ENCODE assay signal across 15 cellular contexts in the genomic region with DNA sequence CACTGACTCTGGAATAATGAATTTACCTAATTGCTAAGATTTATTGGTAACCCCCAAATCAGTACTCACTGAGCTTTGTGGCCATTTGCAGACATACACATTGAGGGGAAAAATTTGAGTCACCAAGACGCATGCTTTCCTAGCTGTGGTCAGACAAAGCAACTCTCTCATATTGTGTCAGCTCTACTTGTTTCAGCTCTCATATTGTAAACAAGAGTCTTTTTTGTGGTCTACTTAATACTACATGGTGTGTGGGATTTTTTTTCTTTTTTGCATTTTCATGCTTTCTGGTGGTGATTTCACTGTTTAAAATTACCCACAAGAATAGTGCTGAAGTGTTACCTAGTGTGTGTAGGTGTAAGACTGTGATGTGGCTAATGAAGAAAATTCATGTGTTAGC.
DNase-seq lines count a peak whose midpoint lies in the region; ATAC-seq and TF ChIP-seq lines count a peak whose summit lies in the region.
"Had no signal": no experiment of that assay in that cellular context is flagged by ENCODE, and none has a peak within 500 bp of the region (broad histone marks: within the 10 kb centered on the region; RNA-seq: fewer than 3 reads in every experiment).

No MANE protein-coding gene starts in this region.

- ATAC-seq in activated T-cell treated with anti-CD3 and anti-CD28 coated beads, Interleukin-2, amount 50 U/mL, for 72 hours (replicated peaks in 1 of 2) = peak; percentile 25 to 28
- ATAC-seq in HG02642 (IDR thresholded peaks at IDR 0.05; ENCODE audit: poor library complexity, unreplicated experiment) (peak; percentile 90), HG03342 (IDR thresholded peaks at IDR 0.05; ENCODE audit: unreplicated experiment) (peak; percentile 97)
- ATAC-seq: activated CD4-positive, alpha-beta T cell treated with anti-CD3 and anti-CD28 coated beads for 36 hours had no signal

- H3K27me3 Mint-ChIP-seq in activated T-cell treated with anti-CD3 and anti-CD28 coated beads, Interleukin-2, amount 50 U/mL, for 72 hours (ENCODE audit: low read depth) = no peaks in the 10 kb centered on the region
- no peaks in the 10 kb centered on the region for H3K27me3 Mint-ChIP-seq in activated T-cell treated with anti-CD3 and anti-CD28 coated beads, Interleukin-2, amount 50 U/mL, for 24 hours
- H3K27me3 Mint-ChIP-seq: activated CD4-positive, alpha-beta T cell treated with anti-CD3 and anti-CD28 coated beads for 36 hours had no signal

- H3K4me3 Mint-ChIP-seq in activated T-cell treated with anti-CD3 and anti-CD28 coated beads, Interleukin-2, amount 50 U/mL, for 72 hours = no peak overlapping the region
- H3K4me3 Mint-ChIP-seq in activated T-cell treated with anti-CD3 and anti-CD28 coated beads, Interleukin-2, amount 50 U/mL, for 24 hours = no peak overlapping the region
- H3K4me3 Mint-ChIP-seq: activated CD4-positive, alpha-beta T cell treated with anti-CD3 and anti-CD28 coated beads for 36 hours; neural crest cell had no signal

- no peak for TF ChIP-seq CTCF in coronary artery (IDR thresholded peaks at IDR 0.05)

- DNase-seq in activated T-cell treated with anti-CD3 and anti-CD28 coated beads, Interleukin-2, amount 50 U/mL, for 72 hours = no peak
- no peak for DNase-seq in activated T-cell treated with anti-CD3 and anti-CD28 coated beads, Interleukin-2, amount 50 U/mL, for 24 hours
- DNase-seq in SK-N-DZ (ENCODE audit: low spot score) = no peak
- DNase-seq in SW 1271 (lab: John Stamatoyannopoulos, UW) = no peak
- DNase-seq in NCI-H187 treated with DMSO at 0.1 percent for 48 hours (lab: John Stamatoyannopoulos, UW) = no peak
- no peak for DNase-seq in coronary artery (ENCODE audit: low spot score)
- DNase-seq: activated CD4-positive, alpha-beta T cell treated with anti-CD3 and anti-CD28 coated beads for 36 hours; activated effector memory CD4-positive, alpha-beta T cell treated with anti-CD3 and anti-CD28 coated beads, Interleukin-2, amount 50 U/mL, for 16 hours; Caco-2; NCI-H82 had no signal

- H3K4me1 Mint-ChIP-seq in activated T-cell treated with anti-CD3 and anti-CD28 coated beads, Interleukin-2, amount 50 U/mL, for 72 hours (ENCODE audit: low read depth) = no peaks in the 10 kb centered on the region
- no peaks in the 10 kb centered on the region for H3K4me1 Mint-ChIP-seq in activated T-cell treated with anti-CD3 and anti-CD28 coated beads, Interleukin-2, amount 50 U/mL, for 24 hours (ENCODE audit: low read depth)
- H3K4me1 Mint-ChIP-seq: activated CD4-positive, alpha-beta T cell treated with anti-CD3 and anti-CD28 coated beads for 36 hours; neural crest cell had no signal

- peaks cover 4 to 8% of the 10 kb centered on the region in 2 donors for H3K9me3 Mint-ChIP-seq in activated T-cell treated with anti-CD3 and anti-CD28 coated beads, Interleukin-2, amount 50 U/mL, for 72 hours
- H3K9me3 Mint-ChIP-seq in activated T-cell treated with anti-CD3 and anti-CD28 coated beads, Interleukin-2, amount 50 U/mL, for 24 hours = peaks cover 40% of the 10 kb centered on the region

- H3K4me3 ChIP-seq in coronary artery = no peak overlapping the region
- H3K4me3 ChIP-seq: skin epidermis had no signal

- peaks cover 4 to 10% of the 10 kb centered on the region in 2 donors for H3K36me3 Mint-ChIP-seq in activated T-cell treated with anti-CD3 and anti-CD28 coated beads, Interleukin-2, amount 50 U/mL, for 72 hours (ENCODE audit: insufficient read depth in 2 of 2)
- H3K36me3 Mint-ChIP-seq in activated T-cell treated with anti-CD3 and anti-CD28 coated beads, Interleukin-2, amount 50 U/mL, for 24 hours (ENCODE audit: low read depth) = no peaks in the 10 kb centered on the region

- H3K27ac ChIP-seq in coronary artery = no peak overlapping the region
- H3K27ac ChIP-seq: 22Rv1, skin epidermis had no signal

- H3K27ac Mint-ChIP-seq in activated T-cell treated with anti-CD3 and anti-CD28 coated beads, Interleukin-2, amount 50 U/mL, for 72 hours = no peak overlapping the region
- H3K27ac Mint-ChIP-seq in activated T-cell treated with anti-CD3 and anti-CD28 coated beads, Interleukin-2, amount 50 U/mL, for 24 hours = no peak overlapping the region
- H3K27ac Mint-ChIP-seq: activated CD4-positive, alpha-beta T cell treated with anti-CD3 and anti-CD28 coated beads for 36 hours had no signal

Comparison
In these comparisons a context has a peak if more than half of its experiments do, and no peak if none do; other contexts are left out.
1. ATAC-seq: peak in every context shown above with its lines; median percentile 97 in HG03342; 90 in HG02642; 26 in activated T-cell treated with anti-CD3 and anti-CD28 coated beads, Interleukin-2, amount 50 U/mL, for 72 hours.